1 cellular context compared by ENCODE assay signal in genomic region chr19:17861542-17862402, GRCh38.
TF ChIP-seq lines count a peak whose summit lies in the region.

No MANE protein-coding gene starts in this region.

TF ChIP-seq in HepG2, 621 proteins besides CTCF, POLR2A, EP300 and RAD21 (continued from another document):
- TF ChIP-seq, protein P1, sequence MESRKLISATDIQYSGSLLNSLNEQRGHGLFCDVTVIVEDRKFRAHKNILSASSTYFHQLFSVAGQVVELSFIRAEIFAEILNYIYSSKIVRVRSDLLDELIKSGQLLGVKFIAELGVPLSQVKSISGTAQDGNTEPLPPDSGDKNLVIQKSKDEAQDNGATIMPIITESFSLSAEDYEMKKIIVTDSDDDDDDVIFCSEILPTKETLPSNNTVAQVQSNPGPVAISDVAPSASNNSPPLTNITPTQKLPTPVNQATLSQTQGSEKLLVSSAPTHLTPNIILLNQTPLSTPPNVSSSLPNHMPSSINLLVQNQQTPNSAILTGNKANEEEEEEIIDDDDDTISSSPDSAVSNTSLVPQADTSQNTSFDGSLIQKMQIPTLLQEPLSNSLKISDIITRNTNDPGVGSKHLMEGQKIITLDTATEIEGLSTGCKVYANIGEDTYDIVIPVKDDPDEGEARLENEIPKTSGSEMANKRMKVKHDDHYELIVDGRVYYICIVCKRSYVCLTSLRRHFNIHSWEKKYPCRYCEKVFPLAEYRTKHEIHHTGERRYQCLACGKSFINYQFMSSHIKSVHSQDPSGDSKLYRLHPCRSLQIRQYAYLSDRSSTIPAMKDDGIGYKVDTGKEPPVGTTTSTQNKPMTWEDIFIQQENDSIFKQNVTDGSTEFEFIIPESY (CRISPR knock-in tag; IDR thresholded peaks at IDR 0.05), result no peak
- TF ChIP-seq NRL (CRISPR knock-in tag; IDR thresholded peaks at IDR 0.05; ENCODE audit: borderline replicate concordance), result 0 out of 2 replicates have a peak, but pooled peaks have one; percentile 34
- TF ChIP-seq, protein P2, sequence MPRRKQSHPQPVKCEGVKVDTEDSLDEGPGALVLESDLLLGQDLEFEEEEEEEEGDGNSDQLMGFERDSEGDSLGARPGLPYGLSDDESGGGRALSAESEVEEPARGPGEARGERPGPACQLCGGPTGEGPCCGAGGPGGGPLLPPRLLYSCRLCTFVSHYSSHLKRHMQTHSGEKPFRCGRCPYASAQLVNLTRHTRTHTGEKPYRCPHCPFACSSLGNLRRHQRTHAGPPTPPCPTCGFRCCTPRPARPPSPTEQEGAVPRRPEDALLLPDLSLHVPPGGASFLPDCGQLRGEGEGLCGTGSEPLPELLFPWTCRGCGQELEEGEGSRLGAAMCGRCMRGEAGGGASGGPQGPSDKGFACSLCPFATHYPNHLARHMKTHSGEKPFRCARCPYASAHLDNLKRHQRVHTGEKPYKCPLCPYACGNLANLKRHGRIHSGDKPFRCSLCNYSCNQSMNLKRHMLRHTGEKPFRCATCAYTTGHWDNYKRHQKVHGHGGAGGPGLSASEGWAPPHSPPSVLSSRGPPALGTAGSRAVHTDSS (CRISPR knock-in tag; conservative IDR thresholded peaks at IDR 0.05), result no peak
